Comparison of ENCODE assay signal across 10 cellular contexts in genomic region chr11:113587318-113587739, GRCh38.
DNase-seq lines count a peak whose midpoint lies in the region; ATAC-seq and TF ChIP-seq lines count a peak whose summit lies in the region.
"Had no signal": no experiment of that assay in that cellular context is flagged by ENCODE, and none has a peak within 500 bp of the region (broad histone marks: within the 10 kb centered on the region; RNA-seq: fewer than 3 reads in every experiment).

No MANE protein-coding gene starts in this region.

- H3K4me3 ChIP-seq in AG10803 (ENCODE audit: low read length) = no peak overlapping the region
- H3K4me3 ChIP-seq: right atrium auricular region had no signal

- peak overlapping the region; percentile 1 for H3K4me3 Mint-ChIP-seq in activated T-helper 1 cell treated with anti-CD3 and anti-CD28 coated beads, Interleukin-12 subunit alpha, Interleukin-12 subunit beta, Interleukin-2, Interleukin-4 antibody, amounts not matched to agents 30 ng/mL and 10 ng/mL and 1 ng/mL, durations not matched to agents 14 hours and 24 hours and 36 hours

- no peaks in the 10 kb centered on the region for H3K36me3 Mint-ChIP-seq in activated T-helper 1 cell treated with anti-CD3 and anti-CD28 coated beads, Interleukin-12 subunit alpha, Interleukin-12 subunit beta, Interleukin-2, Interleukin-4 antibody, amounts not matched to agents 30 ng/mL and 10 ng/mL and 1 ng/mL, durations not matched to agents 14 hours and 24 hours and 36 hours (ENCODE audit: low read depth)

- H3K27me3 Mint-ChIP-seq in activated T-helper 1 cell treated with anti-CD3 and anti-CD28 coated beads, Interleukin-12 subunit alpha, Interleukin-12 subunit beta, Interleukin-2, Interleukin-4 antibody, amounts not matched to agents 30 ng/mL and 10 ng/mL and 1 ng/mL, durations not matched to agents 14 hours and 24 hours and 36 hours (ENCODE audit: insufficient read depth) = no peaks in the 10 kb centered on the region

- no peak for TF ChIP-seq CTCF in AG10803 (conservative IDR thresholded peaks at IDR 0.05; ENCODE audit: low read length)

- peaks cover 36% of the 10 kb centered on the region for H3K4me1 Mint-ChIP-seq in activated T-helper 1 cell treated with anti-CD3 and anti-CD28 coated beads, Interleukin-12 subunit alpha, Interleukin-12 subunit beta, Interleukin-2, Interleukin-4 antibody, amounts not matched to agents 30 ng/mL and 10 ng/mL and 1 ng/mL, durations not matched to agents 14 hours and 24 hours and 36 hours (ENCODE audit: low read depth)

- intact Hi-C loops in activated T-helper 1 cell treated with anti-CD3 and anti-CD28 coated beads, Interleukin-12 subunit alpha, Interleukin-12 subunit beta, Interleukin-2, Interleukin-4 antibody, amounts not matched to agents 30 ng/mL and 10 ng/mL and 1 ng/mL, durations not matched to agents 14 hours and 24 hours and 36 hours (cut with micrococcal nuclease) = loop anchor here (1.0 to 2.0 kb wide), 3 partner anchors 24 to 186 kb away; partner anchors contain the start of gene ZW10
- intact Hi-C loops in left colon (cut with DNase I, micrococcal nuclease) = no loop called here

- no peaks in the 10 kb centered on the region for H3K9me3 Mint-ChIP-seq in activated T-helper 1 cell treated with anti-CD3 and anti-CD28 coated beads, Interleukin-12 subunit alpha, Interleukin-12 subunit beta, Interleukin-2, Interleukin-4 antibody, amounts not matched to agents 30 ng/mL and 10 ng/mL and 1 ng/mL, durations not matched to agents 14 hours and 24 hours and 36 hours

- H3K27ac Mint-ChIP-seq in activated T-helper 1 cell treated with anti-CD3 and anti-CD28 coated beads, Interleukin-12 subunit alpha, Interleukin-12 subunit beta, Interleukin-2, Interleukin-4 antibody, amounts not matched to agents 30 ng/mL and 10 ng/mL and 1 ng/mL, durations not matched to agents 14 hours and 24 hours and 36 hours = peak overlapping the region; percentile 56

- peak; percentile 80 for ATAC-seq in GM19025 (IDR thresholded peaks at IDR 0.05; ENCODE audit: low read depth, unreplicated experiment)
- ATAC-seq in HG03103 (IDR thresholded peaks at IDR 0.05; ENCODE audit: low read depth, unreplicated experiment) = peak; percentile 86
- ATAC-seq in GM19467 (IDR thresholded peaks at IDR 0.05; ENCODE audit: unreplicated experiment) = no peak
- ATAC-seq in left colon = no peak

- DNase-seq in AG10803 (ENCODE audit: low read depth) = peak; percentile 16
- DNase-seq in activated T-helper 1 cell treated with anti-CD3 and anti-CD28 coated beads, Interleukin-12 subunit alpha, Interleukin-12 subunit beta, Interleukin-2, Interleukin-4 antibody, amounts not matched to agents 30 ng/mL and 10 ng/mL and 1 ng/mL, durations not matched to agents 14 hours and 24 hours and 36 hours (ENCODE audit: low spot score) = peak; percentile 47
- no peak for DNase-seq in activated gamma-delta T cell treated with Interleukin-2 at 50 U/mL for 16 hours
- DNase-seq in left colon = no peak
- DNase-seq in globus pallidus (ENCODE audit: low spot score) = no peak
- DNase-seq: DMS79 treated with DMSO at 0.1 percent for 48 hours had no signal

Comparison
In these comparisons a context has a peak if more than half of its experiments do, and no peak if none do; other contexts are left out.
1. DNase-seq: peak in AG10803 (single experiment) and activated T-helper 1 cell treated with anti-CD3 and anti-CD28 coated beads, Interleukin-12 subunit alpha, Interleukin-12 subunit beta, Interleukin-2, Interleukin-4 antibody, amounts not matched to agents 30 ng/mL and 10 ng/mL and 1 ng/mL, durations not matched to agents 14 hours and 24 hours and 36 hours (single experiment); none in activated gamma-delta T cell treated with Interleukin-2 at 50 U/mL for 16 hours (single experiment), left colon (0 of 2) and globus pallidus (single experiment).
2. ATAC-seq: peak in GM19025 (single experiment) and HG03103 (single experiment); none in GM19467 (single experiment) and left colon (single experiment).